8 cellular contexts compared by ENCODE assay signal in genomic region chr1:150281758-150282557, GRCh38. TPM values are rescaled to one million over a fixed set of nuclear protein-coding genes. Genes with fewer than 3 reads are reported as not detected.
A peak's percentile ranks its signal among the peaks of the same experiment; 100 is the strongest.
DNase-seq lines count a peak whose midpoint lies in the region; ATAC-seq and TF ChIP-seq lines count a peak whose summit lies in the region.

A gene with protein sequence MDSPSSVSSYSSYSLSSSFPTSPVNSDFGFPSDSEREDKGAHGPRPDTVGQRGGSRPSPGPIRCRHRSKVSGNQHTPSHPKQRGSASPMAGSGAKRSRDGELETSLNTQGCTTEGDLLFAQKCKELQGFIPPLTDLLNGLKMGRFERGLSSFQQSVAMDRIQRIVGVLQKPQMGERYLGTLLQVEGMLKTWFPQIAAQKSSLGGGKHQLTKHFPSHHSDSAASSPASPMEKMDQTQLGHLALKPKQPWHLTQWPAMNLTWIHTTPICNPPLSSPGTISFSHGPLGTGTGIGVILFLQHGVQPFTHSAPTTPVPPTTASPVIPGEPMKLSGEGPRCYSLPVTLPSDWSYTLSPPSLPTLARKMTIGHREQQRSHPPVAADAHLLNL (plus strand): TSS chr1:150282554. CDS start chr1:150283268, 714 bp downstream.

- DNase-seq in GF-D8 (lab: John Stamatoyannopoulos, UW) (peak; percentile 98), NCI-H526 (lab: John Stamatoyannopoulos, UW) (peak; percentile 100), right lobe of liver (peak; percentile 86 to 96 (median 95))
- peak; percentile 84 for DNase-seq in activated CD8-positive, alpha-beta memory T cell treated with anti-CD3 and anti-CD28 coated beads for 24 hours
- peak; percentile 54 for DNase-seq in effector CD4-positive, alpha-beta T cell
- DNase-seq in stimulated activated CD4-positive, alpha-beta T cell treated with anti-CD3 and anti-CD28 coated beads, Interleukin-2, amount 100 ng/mL, for 4 hours (ENCODE audit: low read depth): peak; percentile 84

- peaks cover 0 to 5% (median 0%) of the 10 kb centered on the region in 4 donors for H3K36me3 ChIP-seq in right lobe of liver

- TF ChIP-seq CTCF in right lobe of liver (IDR thresholded peaks at IDR 0.05): no peak

- H3K4me3 ChIP-seq in right lobe of liver: peak within 1 kb of the TSS; percentile 35 to 62 (median 62)

- intact Hi-C loops in right lobe of liver (cut with DNase I): no loop called here

- H3K27ac ChIP-seq in right lobe of liver: peak within 1 kb of the TSS; percentile 36 to 86 (median 85)

- H3K27me3 ChIP-seq in right lobe of liver: no peaks in the 10 kb centered on the region

- peak; percentile 49 for TF ChIP-seq POLR2A in right lobe of liver (IDR thresholded peaks at IDR 0.05)

- 2% methylated on average over 36 of the region's 46 CpGs for WGBS in right lobe of liver (ENCODE audit: insufficient coverage, low coverage, low lambda C conversion rate, missing lambda C conversion rate)

- no peaks in the 10 kb centered on the region for H3K9me3 ChIP-seq in right lobe of liver

- peak; percentile 78 for ATAC-seq in HG03342 (IDR thresholded peaks at IDR 0.05; ENCODE audit: unreplicated experiment)
- peak; percentile 80 to 93 (median 84) for ATAC-seq in right lobe of liver
- no peak for ATAC-seq in HG03280 (IDR thresholded peaks at IDR 0.05; ENCODE audit: unreplicated experiment)

- peaks cover 0 to 43% (median 13%) of the 10 kb centered on the region in 4 donors for H3K4me1 ChIP-seq in right lobe of liver

RNA-seq across cellular contexts. Expression of the gene that starts here (rescaled TPM):
- 1 to 10 TPM; 2.0 to 8.4 (median 4.4) TPM for total RNA-seq in right lobe of liver
